ENCODE assay signal across 1 cellular context in the genomic region with DNA sequence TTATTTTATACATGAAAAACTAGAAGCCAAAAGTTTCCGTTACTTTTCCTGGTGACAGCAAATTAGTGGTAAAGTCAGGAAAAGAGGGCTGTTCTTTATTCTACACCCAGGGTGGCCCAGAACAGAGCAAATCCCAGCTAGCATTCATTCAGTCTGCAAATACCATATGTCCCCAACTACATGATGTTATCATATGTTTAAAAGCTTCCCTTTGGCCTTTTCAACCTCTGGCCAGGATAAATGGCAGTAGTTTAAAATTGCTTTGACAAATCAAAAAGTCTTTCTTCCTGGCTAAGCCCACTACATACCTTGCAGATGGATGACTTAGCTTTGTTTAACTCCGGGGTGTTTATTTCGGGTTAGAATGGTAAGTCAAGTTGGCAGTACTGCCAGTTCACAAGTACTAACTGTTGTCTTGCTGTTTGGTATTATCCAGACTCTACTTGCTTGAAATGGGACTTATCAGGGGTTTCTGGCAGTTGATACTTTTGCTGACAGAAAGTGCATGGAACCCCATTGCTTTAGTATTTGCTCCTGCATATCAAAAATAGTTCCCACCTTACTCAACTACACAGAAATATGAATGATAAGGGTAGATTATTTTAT.
TF ChIP-seq lines count a peak whose summit lies in the region.

No MANE protein-coding gene starts in this region.

TF ChIP-seq in K562, 482 proteins besides CTCF, POLR2A, EP300 and RAD21 (continued from another document):
- TF ChIP-seq ZNF449 (CRISPR knock-in tag; IDR thresholded peaks at IDR 0.05) (no peak), REST (CRISPR knock-in tag; IDR thresholded peaks at IDR 0.05; ENCODE audit: low read depth) (no peak), ZNF274 (IDR thresholded peaks at IDR 0.05; ENCODE audit: borderline replicate concordance, low read depth, low read length) (no peak), HDAC2 (IDR thresholded peaks at IDR 0.05) (no peak), NCOA6 (IDR thresholded peaks at IDR 0.05) (no peak), ZNF311 (CRISPR knock-in tag; IDR thresholded peaks at IDR 0.05) (no peak), TAF15 (IDR thresholded peaks at IDR 0.05; ENCODE audit: low read depth, low read length) (no peak), TAF7 (tag; IDR thresholded peaks at IDR 0.05) (no peak), TCF3 (CRISPR knock-in tag; IDR thresholded peaks at IDR 0.05) (no peak), SIN3B (IDR thresholded peaks at IDR 0.05; ENCODE audit: low read depth) (no peak), SIRT6 (IDR thresholded peaks at IDR 0.05; ENCODE audit: low read depth, low read length) (no peak), MTF1 (CRISPR knock-in tag; IDR thresholded peaks at IDR 0.05; ENCODE audit: borderline replicate concordance) (no peak), MYBL2 (IDR thresholded peaks at IDR 0.05; ENCODE audit: low read depth) (no peak), MYBL2 (CRISPR knock-in tag; IDR thresholded peaks at IDR 0.05; ENCODE audit: borderline replicate concordance) (no peak)
